In genomic region chr19:48926909-48927308, GRCh38 we compare ENCODE assay signal across 8 cellular contexts. TPM values are rescaled to one million over a fixed set of nuclear protein-coding genes. Genes with fewer than 3 reads are reported as not detected.
DNase-seq lines count a peak whose midpoint lies in the region; ATAC-seq and TF ChIP-seq lines count a peak whose summit lies in the region.

No MANE protein-coding gene starts in this region.

- POLR2A ChIA-PET in AG04450 (lab: Yijun Ruan, JAX) = interaction anchor here (0.7 kb wide), 1 partner anchor 37 kb away, joined by 7 read pairs; no protein-coding TSS in a partner anchor

- H3K4me1 ChIP-seq in right cardiac atrium (ENCODE audit: control insufficient read depth, insufficient read depth, low read length) (peaks cover 2% of the 10 kb centered on the region), testis (no peaks in the 10 kb centered on the region)

- CTCF ChIA-PET in AG04450 (lab: Charles Lee) = interaction anchor here (0.6 kb wide), 1 partner anchor 67 kb away, joined by 3 read pairs; the partner anchor contains the start of gene RUVBL2

- TF ChIP-seq CTCF in AG04450 (IDR thresholded peaks at IDR 0.05; ENCODE audit: low read depth, low read length) (no peak), testis (IDR thresholded peaks at IDR 0.05) (no peak)

- no peaks in the 10 kb centered on the region for H3K27me3 Mint-ChIP-seq in activated naive CD8-positive, alpha-beta T cell

- ATAC-seq in right cardiac atrium = peak; percentile 35 to 64

- no peaks in the 10 kb centered on the region for H3K9me3 Mint-ChIP-seq in activated naive CD8-positive, alpha-beta T cell (ENCODE audit: low read depth)

- H3K36me3 ChIP-seq in testis (ENCODE audit: low read depth, missing control alignments) = no peaks in the 10 kb centered on the region

- peaks cover 2% of the 10 kb centered on the region for H3K36me3 Mint-ChIP-seq in activated naive CD8-positive, alpha-beta T cell

- H3K9me3 ChIP-seq in AG04450 (ENCODE audit: control insufficient read depth, insufficient read depth, low read length) = no peaks in the 10 kb centered on the region
- H3K9me3 ChIP-seq in right cardiac atrium (ENCODE audit: control insufficient read depth, low read length) = no peaks in the 10 kb centered on the region
- H3K9me3 ChIP-seq in testis = no peaks in the 10 kb centered on the region

- H3K27me3 ChIP-seq in AG04450 (ENCODE audit: control insufficient read depth, insufficient read depth, low read length) = no peaks in the 10 kb centered on the region
- no peaks in the 10 kb centered on the region for H3K27me3 ChIP-seq in right cardiac atrium (ENCODE audit: control insufficient read depth, insufficient read depth)
- no peaks in the 10 kb centered on the region for H3K27me3 ChIP-seq in testis

- H3K4me3 ChIP-seq in AG04450 (ENCODE audit: low read depth, low read length) (no peak overlapping the region), right cardiac atrium (ENCODE audit: low read length) (no peak overlapping the region), testis (no peak overlapping the region)

- WGBS in right cardiac atrium = 8% methylated on average over 10 of the region's 10 CpGs
- WGBS in testis, 2 donors = 48 to 50% methylated on average over 10 of the region's 10 CpGs

- intact Hi-C loops in right cardiac atrium (cut with DNase I) (no loop called here), testis (cut with DNase I; ENCODE audit: low total_unique reads) (no loop called here)

- no peak overlapping the region for H3K27ac Mint-ChIP-seq in activated naive CD8-positive, alpha-beta T cell

- TF ChIP-seq POLR2A in testis (IDR thresholded peaks at IDR 0.05) = no peak

- H3K27ac ChIP-seq in AG04450 (ENCODE audit: low read depth, low read length) = peak overlapping the region; percentile 83
- H3K27ac ChIP-seq in right cardiac atrium (ENCODE audit: low read length) = no peak overlapping the region
- H3K27ac ChIP-seq in testis = no peak overlapping the region

- H3K4me3 Mint-ChIP-seq in activated naive CD8-positive, alpha-beta T cell = peak overlapping the region; percentile 53

- peaks cover 5% of the 10 kb centered on the region for H3K4me1 Mint-ChIP-seq in activated naive CD8-positive, alpha-beta T cell (ENCODE audit: low read depth)

- DNase-seq in AG04450 (ENCODE audit: low read depth, low spot score) (peak; percentile 95), HS-5 (ENCODE audit: low read depth) (peak; percentile 87), right cardiac atrium (peak in 2 of 3 donors; percentile 50 to 58), testis (peak; percentile 55), ecto neural progenitor cell (ENCODE audit: low spot score) (no peak), NCI-H2081 (lab: John Stamatoyannopoulos, UW) (no peak), NCI-H2227 (lab: John Stamatoyannopoulos, UW; ENCODE audit: unreplicated experiment) (no peak)

RNA-seq across cellular contexts. Expression of gene DHDH, which starts 6.6 kb away (rescaled TPM):
- polyA plus RNA-seq in AG04450 (2011; rRNA removed) (0.48 and 0.61 TPM in 2 replicates), right cardiac atrium (not detected), testis (ENCODE audit: insufficient read depth, low read depth, low replicate concordance) (3.1 TPM)
- polyA minus RNA-seq in AG04450 (2011; rRNA and poly(A)+ RNA removed) = 0.55 TPM in 1 of 2 replicates, not detected in the other
- total RNA-seq in right cardiac atrium (under 1 TPM in 1 of 4 donors, not detected in 3; 0.31 TPM), testis (1 to 10 TPM; 2.3 to 2.4 TPM)

RNA-seq across cellular contexts. Expression of gene NUCB1, which starts 26.8 kb away (rescaled TPM):
- 123 and 130 TPM in 2 replicates for polyA plus RNA-seq in AG04450 (2011; rRNA removed)
- polyA minus RNA-seq in AG04450 (2011; rRNA and poly(A)+ RNA removed) = 40.7 and 56.0 TPM in 2 replicates
- 100 to 1,000 TPM; 275 to 327 (median 307) TPM for total RNA-seq in right cardiac atrium
- 213 TPM for polyA plus RNA-seq in right cardiac atrium
- total RNA-seq in testis = 100 to 1,000 TPM; 139 to 208 TPM
- polyA plus RNA-seq in testis (ENCODE audit: insufficient read depth, low read depth, low replicate concordance) = 136 TPM

RNA-seq across cellular contexts. Expression of gene BAX, which starts 27.8 kb away (rescaled TPM):
- polyA plus RNA-seq in AG04450 (2011; rRNA removed) (110 and 147 TPM in 2 replicates), right cardiac atrium (24.4 TPM), testis (ENCODE audit: insufficient read depth, low read depth, low replicate concordance) (48.7 TPM)
- 87.3 and 124 TPM in 2 replicates for polyA minus RNA-seq in AG04450 (2011; rRNA and poly(A)+ RNA removed)
- total RNA-seq in right cardiac atrium (10 to 100 TPM; 23.8 to 34.6 (median 30.4) TPM), testis (10 to 100 TPM; 50.1 to 52.1 TPM)

RNA-seq across cellular contexts. Expression of gene TULP2, which starts 28.4 kb away (rescaled TPM):
- 0.20 and 0.25 TPM in 2 replicates for polyA plus RNA-seq in AG04450 (2011; rRNA removed)
- polyA minus RNA-seq in AG04450 (2011; rRNA and poly(A)+ RNA removed) = 0.18 and 0.26 TPM in 2 replicates
- total RNA-seq in right cardiac atrium = 1 to 10 TPM in 1 of 4 donors, under 1 TPM in 2, not detected in 1; 0.40 to 1.4 (median 0.46) TPM
- polyA plus RNA-seq in right cardiac atrium = 0.07 TPM
- total RNA-seq in testis = 10 to 100 TPM; 24.5 to 55.2 TPM
- 72.6 TPM for polyA plus RNA-seq in testis (ENCODE audit: insufficient read depth, low read depth, low replicate concordance)

RNA-seq across cellular contexts. Expression of gene FTL, which starts 38.2 kb away (rescaled TPM):
- polyA plus RNA-seq in AG04450 (2011; rRNA removed) (3,644 and 5,326 TPM in 2 replicates), right cardiac atrium (1,675 TPM), testis (ENCODE audit: insufficient read depth, low read depth, low replicate concordance) (1,424 TPM)
- polyA minus RNA-seq in AG04450 (2011; rRNA and poly(A)+ RNA removed) = 1,419 and 2,011 TPM in 2 replicates
- total RNA-seq in right cardiac atrium (1,000 to 10,000 TPM; 1,459 to 1,840 (median 1,541) TPM), testis (100 to 1,000 TPM; 746 to 935 TPM)

Comparison
In these comparisons a context has a peak if more than half of its experiments do, and no peak if none do; other contexts are left out.
1. DNase-seq: peak in AG04450 (single experiment), HS-5 (single experiment), right cardiac atrium (2 of 3) and testis (single experiment); none in ecto neural progenitor cell (single experiment), NCI-H2081 (0 of 2) and NCI-H2227 (single experiment).